In the genomic region with DNA sequence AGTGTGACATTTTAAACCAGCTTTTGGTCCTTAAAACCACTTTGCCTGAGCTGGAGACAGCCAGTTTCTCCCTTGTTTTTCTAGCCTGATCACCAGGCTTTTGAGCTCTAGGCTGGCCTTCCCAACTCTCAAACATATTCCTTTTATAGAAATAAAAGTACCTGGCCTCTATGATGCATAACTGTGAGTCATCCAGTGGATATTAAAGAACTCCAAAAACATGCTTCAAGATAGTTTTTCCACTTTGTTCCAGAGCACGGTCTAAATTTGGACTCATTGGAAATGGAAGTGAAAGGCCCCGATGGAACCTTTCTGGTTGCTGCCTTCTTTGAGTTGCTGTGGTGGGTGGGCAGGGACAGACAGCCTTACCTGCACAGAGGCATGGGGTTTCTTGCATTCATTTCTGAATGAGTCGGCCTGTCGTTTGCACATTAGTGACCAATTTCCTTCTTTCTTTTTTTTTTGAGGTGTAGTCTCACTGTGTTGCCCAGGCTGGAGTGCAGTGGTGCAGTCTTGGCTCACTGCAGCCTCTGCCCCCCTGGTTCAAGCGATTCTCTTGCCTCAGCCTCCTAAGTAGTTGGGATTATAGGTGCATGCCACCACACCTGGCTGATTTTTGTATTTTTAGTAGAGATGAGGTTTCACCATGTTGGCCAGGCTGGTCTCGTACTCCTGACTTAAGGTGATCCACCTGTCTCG, we compare ENCODE assay signal across 12 cellular contexts. TPM values are rescaled to one million over a fixed set of nuclear protein-coding genes. Genes with fewer than 3 reads are reported as not detected.
DNase-seq lines count a peak whose midpoint lies in the region; ATAC-seq and TF ChIP-seq lines count a peak whose summit lies in the region.
"Had no signal": no experiment of that assay in that cellular context is flagged by ENCODE, and none has a peak within 500 bp of the region (broad histone marks: within the 10 kb centered on the region; RNA-seq: fewer than 3 reads in every experiment).

No MANE protein-coding gene starts in this region.

- WGBS in transverse colon (ENCODE audit: low coverage in 1 of 2), 2 donors: 78% methylated on average over 7 of the region's 7 CpGs; no CpG with 5 or more reads in 1 of the 2 donors

- POLR2A ChIA-PET in MCF 10A (lab: Yijun Ruan, JAX): interaction anchor here (0.7 to 2.8 kb wide), 21 partner anchors 9 to 150 kb away, joined by 3 to 49 read pairs (median 4); a partner anchor contains a TSS

- peaks cover 70% of the 10 kb centered on the region for H3K4me1 Mint-ChIP-seq in MCF 10A (ENCODE audit: insufficient read depth, unreplicated experiment)

- H3K27me3 Mint-ChIP-seq in MCF 10A (ENCODE audit: insufficient read depth, unreplicated experiment): no peaks in the 10 kb centered on the region

- intact Hi-C loops in MCF 10A (cut with micrococcal nuclease): no loop called here
- intact Hi-C loops in transverse colon (cut with DNase I; ENCODE audit: low total_unique reads): no loop called here
- intact Hi-C loops in left colon (cut with DNase I, micrococcal nuclease): no loop called here

- H3K27ac Mint-ChIP-seq in MCF 10A (ENCODE audit: low read depth, unreplicated experiment): peak overlapping the region; percentile 98

- H3K4me3 ChIP-seq in transverse colon: no peak overlapping the region

- peak overlapping the region; percentile 76 to 85 (median 84) for H3K27ac ChIP-seq in transverse colon
- H3K27ac ChIP-seq: 22Rv1 had no signal

- no peaks in the 10 kb centered on the region for H3K9me3 Mint-ChIP-seq in MCF 10A (ENCODE audit: unreplicated experiment)
- H3K9me3 Mint-ChIP-seq: neural crest cell had no signal

- no peak for ATAC-seq in left colon

- peaks cover 12% of the 10 kb centered on the region for H3K36me3 Mint-ChIP-seq in MCF 10A (ENCODE audit: insufficient read depth, unreplicated experiment)

- TF ChIP-seq EP300 in transverse colon (IDR thresholded peaks at IDR 0.05; ENCODE audit: low read depth): no peak

- TF ChIP-seq CTCF in MCF 10A (IDR thresholded peaks at IDR 0.05; ENCODE audit: unreplicated experiment) (no peak), transverse colon (IDR thresholded peaks at IDR 0.05) (no peak)

- no peaks in the 10 kb centered on the region for H3K9me3 ChIP-seq in transverse colon

- CTCF ChIA-PET in MCF 10A (lab: Yijun Ruan, JAX): interaction anchor here (0.9 to 1.3 kb wide), 6 partner anchors 10 to 82 kb away, joined by 3 to 4 read pairs (median 3); no protein-coding TSS in a partner anchor

- BruUV-seq in MCF 10A (replicated peaks; lab: Mats Ljungman, UMichigan): TSS peak; percentile 32

- peak; percentile 37 for DNase-seq in DMS53 (lab: John Stamatoyannopoulos, UW)
- DNase-seq in DMS53 treated with DMSO at 0.1 percent for 48 hours (lab: John Stamatoyannopoulos, UW; ENCODE audit: unreplicated experiment): no peak
- peak; percentile 82 for DNase-seq in MCF 10A (ENCODE audit: unreplicated experiment)
- DNase-seq in lung microvascular endothelial cell (ENCODE audit: low read depth in 2 of 2): peak; percentile 50 to 75
- DNase-seq in transverse colon: no peak
- DNase-seq in left colon: no peak
- no peak for DNase-seq in ecto neural progenitor cell (ENCODE audit: low spot score)
- DNase-seq in amygdala (lab: John Stamatoyannopoulos, UW): no peak
- DNase-seq: activated effector memory CD4-positive, alpha-beta T cell treated with anti-CD3 and anti-CD28 coated beads, Interleukin-2, amount 50 U/mL, for 16 hours; T1000 had no signal

- no peaks in the 10 kb centered on the region for H3K27me3 ChIP-seq in transverse colon

- no peak for TF ChIP-seq POLR2A in transverse colon (IDR thresholded peaks at IDR 0.05)

- in situ Hi-C loops in transverse colon (cut with MboI; ENCODE audit: low pct_ligation_motif_present in 1 of 4, low pct_unique_long_range_greater_than_20kb in 1 of 4, low sequenced_read_pairs in 3 of 4): no loop called here

- H3K4me1 ChIP-seq in transverse colon: peaks cover 11 to 92% (median 66%) of the 10 kb centered on the region in 4 donors

- H3K36me3 ChIP-seq in transverse colon: no peaks in the 10 kb centered on the region

- peak overlapping the region; percentile 56 for H3K4me3 Mint-ChIP-seq in MCF 10A (ENCODE audit: unreplicated experiment)
- H3K4me3 Mint-ChIP-seq: neural crest cell had no signal

RNA-seq across cellular contexts. Expression of a gene that starts 43.1 kb away (rescaled TPM):
- 134 and 136 TPM in 2 replicates for total RNA-seq in MCF 10A (2022)
- total RNA-seq in lung microvascular endothelial cell: 69.5 and 95.6 TPM in 2 replicates
- 100 to 1,000 TPM; 186 to 388 (median 285) TPM for total RNA-seq in transverse colon
- 100 to 1,000 TPM; 140 to 181 TPM for total RNA-seq in left colon

Comparison
In these comparisons a context has a peak if more than half of its experiments do, and no peak if none do; other contexts are left out.
1. DNase-seq: peak in DMS53 (single experiment), MCF 10A (single experiment) and lung microvascular endothelial cell (2 of 2); none in DMS53 treated with DMSO at 0.1 percent for 48 hours (single experiment), transverse colon (single experiment), left colon (0 of 2), ecto neural progenitor cell (single experiment) and amygdala (0 of 56).